In genomic region chr22:29798318-29798717, GRCh38 we compare ENCODE assay signal across 11 cellular contexts. TPM values are rescaled to one million over a fixed set of nuclear protein-coding genes. Genes with fewer than 3 reads are reported as not detected.
DNase-seq lines count a peak whose midpoint lies in the region; ATAC-seq, FAIRE-seq and TF ChIP-seq lines count a peak whose summit lies in the region.
"Had no signal": no experiment of that assay in that cellular context is flagged by ENCODE, and none has a peak within 500 bp of the region (broad histone marks: within the 10 kb centered on the region; RNA-seq: fewer than 3 reads in every experiment).

No MANE protein-coding gene starts in this region.

- BruUV-seq in HCT116 (replicated peaks; lab: Mats Ljungman, UMichigan) = no TSS peak

- peaks cover 63% of the 10 kb centered on the region for H3K36me3 ChIP-seq in CD4-positive, alpha-beta memory T cell (ENCODE audit: insufficient read depth, low read length)
- peaks cover 11 to 25% of the 10 kb centered on the region in 2 experiments; a peak in 3 of 4 replicates for H3K36me3 ChIP-seq in HCT116 (ENCODE audit: control insufficient read depth in 1 of 2, insufficient read depth in 2 of 2, low read length in 2 of 2)
- peaks cover 0 to 2% of the 10 kb centered on the region in 2 donors for H3K36me3 ChIP-seq in body of pancreas (replicated peaks in 1 of 2; ENCODE audit: insufficient read depth in 1 of 2, low read depth in 2 of 2)
- H3K36me3 ChIP-seq in pancreas = peaks cover 0 to 11% (median 0%) of the 10 kb centered on the region in 3 donors
- peaks cover 11% of the 10 kb centered on the region for H3K36me3 ChIP-seq in mucosa of descending colon (ENCODE audit: low read depth)

- peaks cover 0 to 2% (median 0%) of the 10 kb centered on the region in 8 donors for H3K9me3 Mint-ChIP-seq in CD4-positive, alpha-beta memory T cell

- no peak for DNase-seq in CD4-positive, alpha-beta memory T cell
- no peak for DNase-seq in HCT116 (ENCODE audit: low read depth, low spot score)
- no peak for DNase-seq in body of pancreas
- DNase-seq in pancreas = no peak
- DNase-seq in AML-193 (lab: John Stamatoyannopoulos, UW) = no peak
- DNase-seq in mucosa of descending colon = no peak
- no peak for DNase-seq in HPDE6-E6E7 (ENCODE audit: extremely low spot score)
- DNase-seq: activated CD8-positive, alpha-beta memory T cell treated with anti-CD3 and anti-CD28 coated beads, Interleukin-2, amount 50 U/mL, for 4 hours; kidney glomerular epithelial cell had no signal

- no peaks in the 10 kb centered on the region for H3K9me3 ChIP-seq in CD4-positive, alpha-beta memory T cell (ENCODE audit: control insufficient read depth in 1 of 2, low read length in 2 of 2)
- H3K9me3 ChIP-seq in HCT116 (ENCODE audit: control insufficient read depth in 1 of 2, insufficient read depth in 1 of 2, low read depth in 1 of 2, low read length in 2 of 2) = no peaks in the 10 kb centered on the region
- no peaks in the 10 kb centered on the region for H3K9me3 ChIP-seq in body of pancreas
- no peaks in the 10 kb centered on the region for H3K9me3 ChIP-seq in pancreas
- H3K9me3 ChIP-seq in mucosa of descending colon = no peaks in the 10 kb centered on the region

- 67 to 81% methylated on average over 6 of the region's 6 CpGs for WGBS in body of pancreas, 2 donors
- 72 to 73% methylated on average over 6 of the region's 6 CpGs for WGBS in pancreas, 2 donors

- intact Hi-C loops in CD4-positive, alpha-beta memory T cell (cut with micrococcal nuclease) = no loop called here
- intact Hi-C loops in HCT116 (cut with micrococcal nuclease) = no loop called here
- intact Hi-C loops in body of pancreas (cut with DNase I) = no loop called here
- intact Hi-C loops in pancreas (cut with DNase I) = no loop called here
- intact Hi-C loops in mucosa of descending colon (cut with DNase I, micrococcal nuclease) = no loop called here

- TF ChIP-seq CTCF in HCT116 (IDR thresholded peaks at IDR 0.05 in 2 of 3, conservative IDR thresholded peaks at IDR 0.05 in 1 of 3; ENCODE audit: borderline replicate concordance in 1 of 3, insufficient read depth in 1 of 3, low read depth in 2 of 3, low read length in 2 of 3) (no peak), body of pancreas (IDR thresholded peaks at IDR 0.05) (no peak), pancreas (IDR thresholded peaks at IDR 0.05) (no peak), mucosa of descending colon (IDR thresholded peaks at IDR 0.05) (no peak)

- H3K9ac ChIP-seq in HCT116 (ENCODE audit: low read length) = no peak overlapping the region

- peaks cover 31 to 65% of the 10 kb centered on the region in 2 donors for H3K36me3 Mint-ChIP-seq in CD4-positive, alpha-beta memory T cell

- no peaks in the 10 kb centered on the region for H3K27me3 ChIP-seq in CD4-positive, alpha-beta memory T cell (ENCODE audit: insufficient read depth, low read length)
- H3K27me3 ChIP-seq in HCT116 (ENCODE audit: insufficient read depth, low read length) (no peaks in the 10 kb centered on the region), body of pancreas (no peaks in the 10 kb centered on the region), pancreas (no peaks in the 10 kb centered on the region)

- no peak overlapping the region for H3K4me3 ChIP-seq in CD4-positive, alpha-beta memory T cell (ENCODE audit: low read length in 2 of 2)
- H3K4me3 ChIP-seq in HCT116 (replicated peaks in 1 of 2; ENCODE audit: low read depth in 1 of 2, low read length in 2 of 2) = no peak overlapping the region
- no peak overlapping the region for H3K4me3 ChIP-seq in body of pancreas
- no peak overlapping the region for H3K4me3 ChIP-seq in pancreas
- no peak overlapping the region for H3K4me3 ChIP-seq in mucosa of descending colon

- no peak overlapping the region for H2AFZ ChIP-seq in HCT116 (ENCODE audit: low read depth, low read length, poor library complexity, severe bottlenecking)

- no peaks in the 10 kb centered on the region for H3K9me2 ChIP-seq in HCT116 (ENCODE audit: insufficient read depth)

- TF ChIP-seq POLR2A in HCT116 (IDR thresholded peaks at IDR 0.05; ENCODE audit: borderline replicate concordance, extremely low read depth, insufficient read depth, insufficient read length) = no peak
- TF ChIP-seq POLR2A in body of pancreas (IDR thresholded peaks at IDR 0.05) = no peak

- no peak overlapping the region for H3K27ac ChIP-seq in CD4-positive, alpha-beta memory T cell (ENCODE audit: low read depth, low read length)
- peak overlapping the region; percentile 67 for H3K27ac ChIP-seq in HCT116 (ENCODE audit: low read depth, low read length)
- H3K27ac ChIP-seq in body of pancreas = peak overlapping the region; percentile 60 to 85 (median 76)
- H3K27ac ChIP-seq in pancreas = peak overlapping the region; percentile 37 to 80 (median 62)

- H3K4me1 ChIP-seq in CD4-positive, alpha-beta memory T cell (ENCODE audit: insufficient read depth, low read length) = no peaks in the 10 kb centered on the region
- H3K4me1 ChIP-seq in HCT116 (ENCODE audit: control insufficient read depth in 1 of 2, insufficient read depth in 2 of 2, low read length in 2 of 2) (peaks cover 26 to 28% of the 10 kb centered on the region in 2 experiments), body of pancreas (peaks cover 49% of the 10 kb centered on the region), pancreas (peaks cover 6 to 17% (median 8%) of the 10 kb centered on the region in 3 donors), mucosa of descending colon (ENCODE audit: low read depth) (peaks cover 6% of the 10 kb centered on the region)

- no peaks in the 10 kb centered on the region for H3K4me1 Mint-ChIP-seq in CD4-positive, alpha-beta memory T cell

- no peaks in the 10 kb centered on the region for H3K79me2 ChIP-seq in HCT116 (ENCODE audit: insufficient read depth, low read length)

- POLR2A ChIA-PET in CD4-positive, alpha-beta memory T cell (lab: Charles Lee; ENCODE audit: partially characterized antibody) = no interaction called here
- POLR2A ChIA-PET in HCT116 (lab: Charles Lee) = no interaction called here

- CTCF ChIA-PET in CD4-positive, alpha-beta memory T cell (lab: Charles Lee; ENCODE audit: partially characterized antibody) = no interaction called here
- CTCF ChIA-PET in HCT116 (lab: Charles Lee) = no interaction called here

- no peak overlapping the region for H3K4me3 Mint-ChIP-seq in CD4-positive, alpha-beta memory T cell

- TF ChIP-seq RAD21 in HCT116 (IDR thresholded peaks at IDR 0.05; ENCODE audit: low read depth) = no peak

- no peaks in the 10 kb centered on the region for H4K20me1 ChIP-seq in HCT116 (ENCODE audit: insufficient read depth)

- FAIRE-seq in pancreas (lab: Jason Lieb, UNC) = no peak
- FAIRE-seq: H1 had no signal

- peak overlapping the region in 5 of 7 donors; percentile 42 to 76 (median 57) for H3K27ac Mint-ChIP-seq in CD4-positive, alpha-beta memory T cell

- H3K4me2 ChIP-seq in HCT116 (ENCODE audit: low read length) = peak overlapping the region; percentile 73

- ATAC-seq in HCT116 = no peak
- no peak for ATAC-seq in body of pancreas
- no peak for ATAC-seq in pancreas
- no peak for ATAC-seq in mucosa of descending colon
- no peak for ATAC-seq in GM19395 (IDR thresholded peaks at IDR 0.05; ENCODE audit: unreplicated experiment)

- RAD21 ChIA-PET in HCT116 (lab: Charles Lee; ENCODE audit: low non-redundant PET in 1 of 2, low total read pairs in 2 of 2, uncharacterized antibody in 2 of 2, unreplicated experiment in 2 of 2) = no interaction called here

- no peaks in the 10 kb centered on the region for H3K27me3 Mint-ChIP-seq in CD4-positive, alpha-beta memory T cell

TF ChIP-seq in HCT116, 20 proteins besides CTCF, POLR2A, EP300 and RAD21 (continues in another document):
- no peak for TF ChIP-seq POLR2AphosphoS5 (IDR thresholded peaks at IDR 0.05; ENCODE audit: low read depth, low read length)
- no peak for TF ChIP-seq MAX (IDR thresholded peaks at IDR 0.05)
- TF ChIP-seq EZH2 (IDR thresholded peaks at IDR 0.05) = no peak
- TF ChIP-seq FOSL1 (IDR thresholded peaks at IDR 0.05; ENCODE audit: low read depth) = no peak
- no peak for TF ChIP-seq JUND (IDR thresholded peaks at IDR 0.05)
- TF ChIP-seq ZNF274 (IDR thresholded peaks at IDR 0.05; ENCODE audit: low read depth, low read length) = no peak
- no peak for TF ChIP-seq ELF1 (IDR thresholded peaks at IDR 0.05; ENCODE audit: borderline replicate concordance, low read depth)
- no peak for TF ChIP-seq YY1 (IDR thresholded peaks at IDR 0.05; ENCODE audit: extremely low read depth, insufficient replicate concordance, low read depth, low read length)
- no peak for TF ChIP-seq TCF7L2 (IDR thresholded peaks at IDR 0.05; ENCODE audit: borderline replicate concordance, extremely low read depth, insufficient read depth, insufficient read length)

RNA-seq across cellular contexts. Expression of gene UQCR10, which starts 31.1 kb away (rescaled TPM):
- 10 to 100 TPM; 47.6 to 53.2 TPM for total RNA-seq in CD4-positive, alpha-beta memory T cell
- 100 to 1,000 TPM; 271 to 332 TPM for polyA plus RNA-seq in CD4-positive, alpha-beta memory T cell
- total RNA-seq in HCT116 (2021; ENCODE audit: unreplicated experiment) = 119 TPM
- polyA plus RNA-seq in HCT116 (2012) = 184 and 198 TPM in 2 replicates
- total RNA-seq in body of pancreas = 10 to 100 TPM; 21.0 to 27.4 TPM
- total RNA-seq in pancreas = 10 to 100 TPM; 23.9 to 40.1 (median 31.6) TPM
- 100 to 1,000 TPM in 1 of 2 donors, 10 to 100 TPM in 1; 75.4 to 103 TPM for polyA plus RNA-seq in pancreas
- total RNA-seq in mucosa of descending colon = 100 to 1,000 TPM; 102 to 178 (median 154) TPM

RNA-seq across cellular contexts. Expression of gene ZMAT5, which starts 31.5 kb away (rescaled TPM):
- total RNA-seq in CD4-positive, alpha-beta memory T cell = 10 to 100 TPM; 16.3 to 20.4 TPM
- 10 to 100 TPM; 42.2 to 67.7 TPM for polyA plus RNA-seq in CD4-positive, alpha-beta memory T cell
- total RNA-seq in HCT116 (2021; ENCODE audit: unreplicated experiment) = 16.0 TPM
- 18.2 and 20.0 TPM in 2 replicates for polyA plus RNA-seq in HCT116 (2012)
- 1 to 10 TPM; 9.1 to 9.9 TPM for total RNA-seq in body of pancreas
- total RNA-seq in pancreas = 10 to 100 TPM in 4 of 6 donors, 1 to 10 TPM in 2; 8.3 to 13.2 (median 10.7) TPM
- 10 to 100 TPM; 19.9 to 20.7 TPM for polyA plus RNA-seq in pancreas
- 10 to 100 TPM; 12.3 to 19.5 (median 16.1) TPM for total RNA-seq in mucosa of descending colon

RNA-seq across cellular contexts. Expression of gene ASCC2, which starts 39.8 kb away (rescaled TPM):
- total RNA-seq in CD4-positive, alpha-beta memory T cell = 10 to 100 TPM; 82.3 to 88.7 TPM
- polyA plus RNA-seq in CD4-positive, alpha-beta memory T cell = 10 to 100 TPM; 21.4 to 67.8 TPM
- 68.6 TPM for total RNA-seq in HCT116 (2021; ENCODE audit: unreplicated experiment)
- polyA plus RNA-seq in HCT116 (2012) = 61.7 and 63.2 TPM in 2 replicates
- total RNA-seq in body of pancreas = 10 to 100 TPM; 34.3 to 42.0 TPM
- total RNA-seq in pancreas = 10 to 100 TPM; 26.4 to 34.2 (median 28.7) TPM
- polyA plus RNA-seq in pancreas = 10 to 100 TPM; 58.6 to 66.6 TPM
- total RNA-seq in mucosa of descending colon = 10 to 100 TPM; 61.3 to 81.0 (median 63.5) TPM
